ENCODE assay signal across 10 cellular contexts in the genomic region with DNA sequence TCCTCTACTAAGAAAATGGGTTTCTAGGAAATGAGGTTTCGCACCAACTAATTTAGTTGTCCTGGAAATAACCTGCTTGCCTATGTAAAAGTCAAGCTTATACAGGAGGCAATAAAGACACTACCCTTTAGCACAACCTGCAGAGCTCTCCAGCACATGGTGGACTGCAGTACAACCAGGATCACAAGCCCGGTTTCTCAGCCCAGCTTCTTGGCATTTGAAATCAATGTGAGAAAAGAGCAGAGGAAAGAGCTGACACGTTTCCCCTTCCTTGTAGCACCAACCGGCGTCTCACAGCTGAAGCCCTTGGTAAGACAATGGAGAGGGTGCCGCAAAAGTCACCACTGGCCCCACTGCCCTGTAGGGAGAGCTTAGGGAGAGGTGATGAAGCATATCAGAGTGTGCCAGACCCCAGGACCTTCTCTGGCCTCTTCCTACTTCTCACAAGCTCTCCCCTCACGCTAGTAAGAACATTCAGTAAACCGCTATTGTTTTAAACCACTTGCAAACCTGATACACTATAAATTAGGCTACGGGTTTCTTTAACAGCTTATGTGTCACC. TPM values are rescaled to one million over a fixed set of nuclear protein-coding genes. Genes with fewer than 3 reads are reported as not detected.
DNase-seq lines count a peak whose midpoint lies in the region; ATAC-seq and TF ChIP-seq lines count a peak whose summit lies in the region.
"Had no signal": no experiment of that assay in that cellular context is flagged by ENCODE, and none has a peak within 500 bp of the region (broad histone marks: within the 10 kb centered on the region; RNA-seq: fewer than 3 reads in every experiment).

No MANE protein-coding gene starts in this region.

- H3K36me3 ChIP-seq in ascending aorta = no peaks in the 10 kb centered on the region

- H3K4me1 ChIP-seq in ascending aorta = peaks cover 0 to 2% of the 10 kb centered on the region in 2 donors

- H3K27me3 Mint-ChIP-seq in effector memory CD8-positive, alpha-beta T cell = no peaks in the 10 kb centered on the region
- no peaks in the 10 kb centered on the region for H3K27me3 Mint-ChIP-seq in stimulated activated naive B cell treated with anti-CD40 and anti-IgM and Interleukin-4, amounts not matched to agents 10 μg/mL and 1 μg/mL and 100 μg/mL, for 72 hours

- H3K9me3 Mint-ChIP-seq in effector memory CD8-positive, alpha-beta T cell = no peaks in the 10 kb centered on the region
- H3K9me3 Mint-ChIP-seq in stimulated activated naive B cell treated with anti-CD40 and anti-IgM and Interleukin-4, amounts not matched to agents 10 μg/mL and 1 μg/mL and 100 μg/mL, for 72 hours = no peaks in the 10 kb centered on the region
- H3K9me3 Mint-ChIP-seq: neural crest cell had no signal

- H3K27ac ChIP-seq in ascending aorta = no peak overlapping the region

- intact Hi-C loops in ascending aorta (cut with DNase I) = no loop called here

- H3K4me3 ChIP-seq in ascending aorta = no peak overlapping the region

- no peaks in the 10 kb centered on the region for H3K9me3 ChIP-seq in ascending aorta

- no peaks in the 10 kb centered on the region for H3K27me3 ChIP-seq in ascending aorta

- H3K27ac Mint-ChIP-seq in effector memory CD8-positive, alpha-beta T cell = peak overlapping the region; percentile 60 to 91
- peak overlapping the region; percentile 74 for H3K27ac Mint-ChIP-seq in stimulated activated naive B cell treated with anti-CD40 and anti-IgM and Interleukin-4, amounts not matched to agents 10 μg/mL and 1 μg/mL and 100 μg/mL, for 72 hours

- no peak for TF ChIP-seq CTCF in ascending aorta (IDR thresholded peaks at IDR 0.05)

- peak overlapping the region; percentile 53 to 72 for H3K4me3 Mint-ChIP-seq in effector memory CD8-positive, alpha-beta T cell
- H3K4me3 Mint-ChIP-seq in stimulated activated naive B cell treated with anti-CD40 and anti-IgM and Interleukin-4, amounts not matched to agents 10 μg/mL and 1 μg/mL and 100 μg/mL, for 72 hours = peak overlapping the region; percentile 62 to 68
- H3K4me3 Mint-ChIP-seq: neural crest cell had no signal

- peak; percentile 75 for ATAC-seq in effector memory CD8-positive, alpha-beta T cell (replicated peaks)
- ATAC-seq in stimulated activated naive B cell treated with anti-CD40 and anti-IgM and Interleukin-4, amounts not matched to agents 10 μg/mL and 1 μg/mL and 100 μg/mL, for 72 hours (replicated peaks) = peak; percentile 79 to 80
- no peak for ATAC-seq in GM18858 (IDR thresholded peaks at IDR 0.05; ENCODE audit: unreplicated experiment)

- peaks cover 4% of the 10 kb centered on the region for H3K36me3 Mint-ChIP-seq in effector memory CD8-positive, alpha-beta T cell (ENCODE audit: insufficient read depth)
- peaks cover 0 to 3% of the 10 kb centered on the region in 2 donors for H3K36me3 Mint-ChIP-seq in stimulated activated naive B cell treated with anti-CD40 and anti-IgM and Interleukin-4, amounts not matched to agents 10 μg/mL and 1 μg/mL and 100 μg/mL, for 72 hours

- peaks cover 30 to 39% of the 10 kb centered on the region in 2 donors for H3K4me1 Mint-ChIP-seq in effector memory CD8-positive, alpha-beta T cell (ENCODE audit: low read depth in 2 of 2)
- H3K4me1 Mint-ChIP-seq in stimulated activated naive B cell treated with anti-CD40 and anti-IgM and Interleukin-4, amounts not matched to agents 10 μg/mL and 1 μg/mL and 100 μg/mL, for 72 hours = peaks cover 25 to 58% of the 10 kb centered on the region in 2 donors

- DNase-seq in activated T-cell treated with anti-CD3 and anti-CD28 coated beads, Interleukin-2, amount 50 U/mL, for 1 hour = peak; percentile 19
- DNase-seq in activated T-cell treated with anti-CD3 and anti-CD28 coated beads for 4 hours = no peak
- DNase-seq in Kasumi-1 (lab: John Stamatoyannopoulos, UW) = peak; percentile 61 to 65
- no peak for DNase-seq in effector memory CD8-positive, alpha-beta T cell
- no peak for DNase-seq in stimulated activated naive B cell treated with anti-CD40 and anti-IgM and Interleukin-4, amounts not matched to agents 10 μg/mL and 1 μg/mL and 100 μg/mL, for 72 hours
- DNase-seq in globus pallidus (ENCODE audit: low spot score) = no peak
- DNase-seq in ascending aorta (ENCODE audit: low spot score in 2 of 2) = no peak
- DNase-seq: NCI-H446 treated with DMSO at 0.1 percent for 48 hours had no signal

RNA-seq across cellular contexts. Expression of a gene that starts 8.6 kb away (rescaled TPM):
- 25.7 TPM for total RNA-seq in ascending aorta

Comparison
In these comparisons a context has a peak if more than half of its experiments do, and no peak if none do; other contexts are left out.
1. DNase-seq: peak in activated T-cell treated with anti-CD3 and anti-CD28 coated beads, Interleukin-2, amount 50 U/mL, for 1 hour (single experiment) and Kasumi-1 (2 of 2); none in activated T-cell treated with anti-CD3 and anti-CD28 coated beads for 4 hours (single experiment), effector memory CD8-positive, alpha-beta T cell (0 of 3), stimulated activated naive B cell treated with anti-CD40 and anti-IgM and Interleukin-4, amounts not matched to agents 10 μg/mL and 1 μg/mL and 100 μg/mL, for 72 hours (single experiment), globus pallidus (single experiment) and ascending aorta (0 of 2).